ENCODE assay signal across 19 cellular contexts in genomic region chr7:45078199-45078681, GRCh38. TPM values are rescaled to one million over a fixed set of nuclear protein-coding genes. Genes with fewer than 3 reads are reported as not detected.
DNase-seq lines count a peak whose midpoint lies in the region; ATAC-seq and TF ChIP-seq lines count a peak whose summit lies in the region.
"Had no signal": no experiment of that assay in that cellular context is flagged by ENCODE, and none has a peak within 500 bp of the region (broad histone marks: within the 10 kb centered on the region; RNA-seq: fewer than 3 reads in every experiment).

No MANE protein-coding gene starts in this region.

- H3K4me1 Mint-ChIP-seq in activated T-cell treated with anti-CD3 and anti-CD28 coated beads, Interleukin-2, amount 50 U/mL, for 72 hours (ENCODE audit: low read depth): peaks cover 4% of the 10 kb centered on the region
- H3K4me1 Mint-ChIP-seq in central memory CD8-positive, alpha-beta T cell: peaks cover 23% of the 10 kb centered on the region
- H3K4me1 Mint-ChIP-seq in neural crest cell: no peaks in the 10 kb centered on the region
- H3K4me1 Mint-ChIP-seq: CD14-positive monocyte, nephron had no signal

- no peak for ATAC-seq in activated T-cell treated with anti-CD3 and anti-CD28 coated beads, Interleukin-2, amount 50 U/mL, for 72 hours (replicated peaks in 1 of 2)
- no peak for ATAC-seq in central memory CD8-positive, alpha-beta T cell (replicated peaks; ENCODE audit: extremely low read depth, poor library complexity, severe bottlenecking)
- no peak for ATAC-seq in heart right ventricle
- ATAC-seq: A549 had no signal

- POLR2A ChIA-PET in HEK293 (lab: Yijun Ruan, JAX): no interaction called here

- peak overlapping the region; percentile 58 for H3K27ac Mint-ChIP-seq in activated T-cell treated with anti-CD3 and anti-CD28 coated beads, Interleukin-2, amount 50 U/mL, for 72 hours
- peak overlapping the region; percentile 77 for H3K27ac Mint-ChIP-seq in central memory CD8-positive, alpha-beta T cell (ENCODE audit: low read depth)
- H3K27ac Mint-ChIP-seq in neural crest cell (ENCODE audit: unreplicated experiment): peak overlapping the region; percentile 43
- H3K27ac Mint-ChIP-seq: nephron had no signal

- H3K27me3 Mint-ChIP-seq in activated T-cell treated with anti-CD3 and anti-CD28 coated beads, Interleukin-2, amount 50 U/mL, for 72 hours (ENCODE audit: low read depth): no peaks in the 10 kb centered on the region
- H3K27me3 Mint-ChIP-seq in central memory CD8-positive, alpha-beta T cell: no peaks in the 10 kb centered on the region
- H3K27me3 Mint-ChIP-seq in neural crest cell (ENCODE audit: low read depth): no peaks in the 10 kb centered on the region

- 86 to 89% methylated on average over 8 of the region's 8 CpGs for WGBS in heart right ventricle, 2 donors

- CTCF ChIA-PET in HEK293 (lab: Yijun Ruan, JAX): no interaction called here

- H3K4me3 ChIP-seq in HEK293 (ENCODE audit: low read depth, low read length) (no peak overlapping the region), heart right ventricle (no peak overlapping the region)
- H3K4me3 ChIP-seq: A549, breast epithelium had no signal

- no peak overlapping the region for H3K27ac ChIP-seq in HEK293 (ENCODE audit: extremely low read depth, low read depth, low read length)
- no peak overlapping the region for H3K27ac ChIP-seq in heart right ventricle
- H3K27ac ChIP-seq: A549, breast epithelium had no signal

- H3K36me3 ChIP-seq in HEK293 (ENCODE audit: control insufficient read depth in 2 of 2, insufficient read depth in 1 of 2, low read length in 2 of 2) (peaks cover 0 to 21% of the 10 kb centered on the region in 2 experiments; a peak in 2 of 3 replicates), heart right ventricle (peaks cover 0 to 48% (median 25%) of the 10 kb centered on the region in 9 donors)
- H3K36me3 ChIP-seq: breast epithelium had no signal

- H3K36me3 Mint-ChIP-seq in activated T-cell treated with anti-CD3 and anti-CD28 coated beads, Interleukin-2, amount 50 U/mL, for 72 hours (ENCODE audit: insufficient read depth in 2 of 2): peaks cover 0 to 14% of the 10 kb centered on the region in 2 donors
- peaks cover 20% of the 10 kb centered on the region for H3K36me3 Mint-ChIP-seq in central memory CD8-positive, alpha-beta T cell (ENCODE audit: insufficient read depth)
- peaks cover 6% of the 10 kb centered on the region for H3K36me3 Mint-ChIP-seq in neural crest cell (ENCODE audit: low read depth)

- H3K9me3 ChIP-seq in HEK293 (ENCODE audit: control insufficient read depth, insufficient read depth, low read depth, low read length) (no peaks in the 10 kb centered on the region), heart right ventricle (no peaks in the 10 kb centered on the region)
- H3K9me3 ChIP-seq: A549, breast epithelium had no signal

- no peak overlapping the region for H3K4me3 Mint-ChIP-seq in activated T-cell treated with anti-CD3 and anti-CD28 coated beads, Interleukin-2, amount 50 U/mL, for 72 hours
- H3K4me3 Mint-ChIP-seq in central memory CD8-positive, alpha-beta T cell: no peak overlapping the region
- H3K4me3 Mint-ChIP-seq in neural crest cell: no peak overlapping the region
- H3K4me3 Mint-ChIP-seq: CD14-positive monocyte, nephron had no signal

- no peak for DNase-seq in activated T-cell treated with anti-CD3 and anti-CD28 coated beads, Interleukin-2, amount 50 U/mL, for 72 hours
- DNase-seq in activated T-cell treated with anti-CD3 and anti-CD28 coated beads, Interleukin-2, amount 50 U/mL, for 48 hours: no peak
- DNase-seq in central memory CD8-positive, alpha-beta T cell (ENCODE audit: low spot score in 2 of 2): no peak
- DNase-seq in neural crest cell (ENCODE audit: low read depth, low spot score) (no peak), cortex of kidney (lab: John Stamatoyannopoulos, UW) (no peak), heart right ventricle (no peak)
- DNase-seq in stimulated activated CD4-positive, alpha-beta T cell treated with anti-CD3 and anti-CD28 coated beads, Interleukin-2, amount 100 ng/mL, for 24 hours: no peak
- DNase-seq: DMS79 treated with DMSO at 0.1 percent for 48 hours; islet precursor cell; mammary epithelial cell; NCI-H2081 treated with DMSO at 0.1 percent for 48 hours; NCI-H524; SHP77 treated with DMSO at 0.1 percent for 48 hours; stimulated activated CD4-positive, alpha-beta T cell treated with anti-CD3 and anti-CD28 coated beads, Interleukin-12 subunit alpha, Interleukin-12 subunit beta, amount 100 ng/mL, for 4 hours had no signal

- peak; percentile 98 for TF ChIP-seq CTCF in HEK293 (tag by site-specific recombination; IDR thresholded peaks at IDR 0.05)
- no peak for TF ChIP-seq CTCF in neural crest cell (conservative IDR thresholded peaks at IDR 0.05)
- TF ChIP-seq CTCF in heart right ventricle (IDR thresholded peaks at IDR 0.05): no peak

- H3K4me1 ChIP-seq in HEK293 (ENCODE audit: control insufficient read depth, insufficient read depth, low read length) (no peaks in the 10 kb centered on the region), heart right ventricle (peaks cover 0 to 12% (median 5%) of the 10 kb centered on the region in 9 donors)

- H3K9me3 Mint-ChIP-seq in activated T-cell treated with anti-CD3 and anti-CD28 coated beads, Interleukin-2, amount 50 U/mL, for 72 hours: no peaks in the 10 kb centered on the region
- no peaks in the 10 kb centered on the region for H3K9me3 Mint-ChIP-seq in central memory CD8-positive, alpha-beta T cell
- no peaks in the 10 kb centered on the region for H3K9me3 Mint-ChIP-seq in neural crest cell
- H3K9me3 Mint-ChIP-seq: CD14-positive monocyte, nephron had no signal

- H3K27me3 ChIP-seq in heart right ventricle: no peaks in the 10 kb centered on the region
- H3K27me3 ChIP-seq: breast epithelium had no signal

- intact Hi-C loops in heart right ventricle (cut with DNase I): loop anchor here in 1 of 10 donors (10.0 kb wide), 1 partner anchor 57 kb away; no protein-coding TSS in a partner anchor

TF ChIP-seq in HEK293, 187 proteins besides CTCF, POLR2A, EP300 and RAD21:
- TF ChIP-seq KLF8 (tag by site-specific recombination; IDR thresholded peaks at IDR 0.05) (no peak), TCF7L2 (IDR thresholded peaks at IDR 0.05; ENCODE audit: borderline replicate concordance, low read depth, low read length) (no peak)
- TF ChIP-seq, protein P1, sequence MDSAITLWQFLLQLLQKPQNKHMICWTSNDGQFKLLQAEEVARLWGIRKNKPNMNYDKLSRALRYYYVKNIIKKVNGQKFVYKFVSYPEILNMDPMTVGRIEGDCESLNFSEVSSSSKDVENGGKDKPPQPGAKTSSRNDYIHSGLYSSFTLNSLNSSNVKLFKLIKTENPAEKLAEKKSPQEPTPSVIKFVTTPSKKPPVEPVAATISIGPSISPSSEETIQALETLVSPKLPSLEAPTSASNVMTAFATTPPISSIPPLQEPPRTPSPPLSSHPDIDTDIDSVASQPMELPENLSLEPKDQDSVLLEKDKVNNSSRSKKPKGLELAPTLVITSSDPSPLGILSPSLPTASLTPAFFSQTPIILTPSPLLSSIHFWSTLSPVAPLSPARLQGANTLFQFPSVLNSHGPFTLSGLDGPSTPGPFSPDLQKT (IDR thresholded peaks at IDR 0.05; ENCODE audit: borderline replicate concordance, low read depth, low read length): no peak
- TF ChIP-seq, protein P2, sequence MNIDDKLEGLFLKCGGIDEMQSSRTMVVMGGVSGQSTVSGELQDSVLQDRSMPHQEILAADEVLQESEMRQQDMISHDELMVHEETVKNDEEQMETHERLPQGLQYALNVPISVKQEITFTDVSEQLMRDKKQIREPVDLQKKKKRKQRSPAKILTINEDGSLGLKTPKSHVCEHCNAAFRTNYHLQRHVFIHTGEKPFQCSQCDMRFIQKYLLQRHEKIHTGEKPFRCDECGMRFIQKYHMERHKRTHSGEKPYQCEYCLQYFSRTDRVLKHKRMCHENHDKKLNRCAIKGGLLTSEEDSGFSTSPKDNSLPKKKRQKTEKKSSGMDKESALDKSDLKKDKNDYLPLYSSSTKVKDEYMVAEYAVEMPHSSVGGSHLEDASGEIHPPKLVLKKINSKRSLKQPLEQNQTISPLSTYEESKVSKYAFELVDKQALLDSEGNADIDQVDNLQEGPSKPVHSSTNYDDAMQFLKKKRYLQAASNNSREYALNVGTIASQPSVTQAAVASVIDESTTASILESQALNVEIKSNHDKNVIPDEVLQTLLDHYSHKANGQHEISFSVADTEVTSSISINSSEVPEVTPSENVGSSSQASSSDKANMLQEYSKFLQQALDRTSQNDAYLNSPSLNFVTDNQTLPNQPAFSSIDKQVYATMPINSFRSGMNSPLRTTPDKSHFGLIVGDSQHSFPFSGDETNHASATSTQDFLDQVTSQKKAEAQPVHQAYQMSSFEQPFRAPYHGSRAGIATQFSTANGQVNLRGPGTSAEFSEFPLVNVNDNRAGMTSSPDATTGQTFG (tag by site-specific recombination; IDR thresholded peaks at IDR 0.05; ENCODE audit: borderline replicate concordance): no peak
TF ChIP-seq in HEK293: peak in this region for 0.

RNA-seq across cellular contexts. Expression of gene NACAD, which starts 10.5 kb away (rescaled TPM):
- total RNA-seq in activated T-cell treated with anti-CD3 and anti-CD28 coated beads, Interleukin-2, amount 50 U/mL, for 72 hours: under 1 TPM; 0.36 to 0.76 TPM
- 7.2 and 9.7 TPM in 2 replicates for total RNA-seq in neural crest cell
- 10 to 100 TPM in 1 of 10 donors, 1 to 10 TPM in 9; 3.0 to 12.0 (median 4.7) TPM for total RNA-seq in heart right ventricle
- polyA plus RNA-seq in heart right ventricle: 1 to 10 TPM; 3.2 to 4.7 TPM
- polyA plus RNA-seq: CD14-positive monocyte had no signal

RNA-seq across cellular contexts. Expression of gene TBRG4, which starts 33.3 kb away (rescaled TPM):
- total RNA-seq in activated T-cell treated with anti-CD3 and anti-CD28 coated beads, Interleukin-2, amount 50 U/mL, for 72 hours: 100 to 1,000 TPM; 107 to 118 TPM
- total RNA-seq in neural crest cell (104 and 109 TPM in 2 replicates), heart right ventricle (10 to 100 TPM; 57.1 to 88.2 (median 66.7) TPM)
- 10 to 100 TPM; 74.3 to 93.9 TPM for polyA plus RNA-seq in heart right ventricle
